Comparison of ENCODE assay signal across 31 cellular contexts in genomic region chr10:68925489-68925888, GRCh38.
"Had no signal": no experiment of that assay in that cellular context is flagged by ENCODE, and none has a peak within 500 bp of the region (broad histone marks: within the 10 kb centered on the region; RNA-seq: fewer than 3 reads in every experiment).

No MANE protein-coding gene starts in this region.

- H3K9me3 ChIP-seq: heart left ventricle had no signal

- H3K4me3 ChIP-seq: coronary artery, dorsolateral prefrontal cortex, heart left ventricle had no signal

- ATAC-seq: activated CD4-positive, alpha-beta T cell treated with anti-CD3 and anti-CD28 coated beads for 36 hours; activated T-cell treated with anti-CD3 and anti-CD28 coated beads, Interleukin-2, amount 50 U/mL, for 72 hours; activated T-helper 17 cell treated with anti-CD3 and anti-CD28 coated beads, Interleukin-2, amount 50 U/mL, for 72 hours; esophagus mucosa; heart left ventricle; T-cell had no signal

- H3K27me3 Mint-ChIP-seq: activated CD4-positive, alpha-beta memory T cell treated with anti-CD3 and anti-CD28 coated beads for 36 hours; activated CD4-positive, alpha-beta T cell treated with anti-CD3 and anti-CD28 coated beads for 36 hours; activated CD4-positive, alpha-beta T cell treated with anti-CD3 and anti-CD28 coated beads, Interleukin-2, amount 10 ng/mL, durations not matched to agents 24 days and 14 days; activated naive CD8-positive, alpha-beta T cell; activated T-helper 17 cell treated with anti-CD3 and anti-CD28 coated beads, Interleukin-2, amount 50 U/mL, for 72 hours; central memory CD8-positive, alpha-beta T cell; dendritic cell treated with granulocyte-macrophage colony-stimulating factor and Interleukin-4, amounts not matched to agents 40 ng/mL and 50 ng/mL, for 4 days; T-cell had no signal

- H3K9me3 Mint-ChIP-seq: activated CD4-positive, alpha-beta memory T cell treated with anti-CD3 and anti-CD28 coated beads for 36 hours; activated CD4-positive, alpha-beta T cell treated with anti-CD3 and anti-CD28 coated beads, Interleukin-2, amount 10 ng/mL, durations not matched to agents 24 days and 14 days; activated T-cell treated with anti-CD3 and anti-CD28 coated beads, Interleukin-2, amount 50 U/mL, for 72 hours; activated T-helper 17 cell treated with anti-CD3 and anti-CD28 coated beads, Interleukin-2, amount 50 U/mL, for 72 hours; central memory CD8-positive, alpha-beta T cell; dendritic cell treated with granulocyte-macrophage colony-stimulating factor and Interleukin-4, amounts not matched to agents 40 ng/mL and 50 ng/mL, for 4 days; endodermal cell; T-cell; T-helper 1 cell treated with Interleukin-12 subunit alpha and Interleukin-12 subunit beta and Interleukin-4 antibody, amounts not matched to agents 30 μg/mL and 1 μg/mL, for 36 hours; T-helper 2 cell treated with Interferon-gamma antibody and Interleukin-4, amounts not matched to agents 5 μg/mL and 100 μg/mL, for 36 hours had no signal

- DNase-seq: activated CD4-positive, alpha-beta memory T cell treated with anti-CD3 and anti-CD28 coated beads for 36 hours; activated CD4-positive, alpha-beta T cell treated with anti-CD3 and anti-CD28 coated beads for 36 hours; activated CD4-positive, alpha-beta T cell treated with anti-CD3 and anti-CD28 coated beads, Interleukin-2, amount 10 ng/mL, durations not matched to agents 24 days and 14 days; activated CD4-positive, CD25-positive, alpha-beta regulatory T cell; activated CD4-positive, CD25-positive, alpha-beta regulatory T cell treated with anti-CD3 and anti-CD28 coated beads, Interleukin-2, amount 50 U/mL, for 72 hours; activated CD8-positive, alpha-beta memory T cell treated with anti-CD3 and anti-CD28 coated beads for 24 hours; activated effector memory CD4-positive, alpha-beta T cell treated with Interleukin-2 at 50 U/mL for 16 hours; activated gamma-delta T cell treated with Interleukin-2 at 50 U/mL for 16 hours; activated naive CD4-positive, alpha-beta T cell treated with anti-CD3 and anti-CD28 coated beads, Interleukin-2, amount 50 U/mL, for 16 hours; activated naive CD4-positive, alpha-beta T cell treated with Interleukin-2 at 50 U/mL for 16 hours; activated T-cell treated with anti-CD3 and anti-CD28 coated beads, Interleukin-2, amount 50 U/mL, for 72 hours; amniotic stem cell; anterior cingulate cortex; brain microvascular endothelial cell; dorsolateral prefrontal cortex; effector memory CD4-positive, alpha-beta T cell; endodermal cell; foreskin fibroblast; heart left ventricle; SW 1271; T-cell; T1000; WERI-Rb-1 had no signal

- H3K4me1 Mint-ChIP-seq: endodermal cell had no signal

- H3K27me3 ChIP-seq: brain microvascular endothelial cell, dorsolateral prefrontal cortex, heart left ventricle had no signal

- H3K4me3 Mint-ChIP-seq: activated CD4-positive, alpha-beta memory T cell treated with anti-CD3 and anti-CD28 coated beads for 36 hours; activated CD4-positive, alpha-beta T cell treated with anti-CD3 and anti-CD28 coated beads for 36 hours; activated CD4-positive, alpha-beta T cell treated with anti-CD3 and anti-CD28 coated beads, Interleukin-2, amount 10 ng/mL, durations not matched to agents 24 days and 14 days; activated naive CD8-positive, alpha-beta T cell; activated T-cell treated with anti-CD3 and anti-CD28 coated beads, Interleukin-2, amount 50 U/mL, for 72 hours; activated T-helper 17 cell treated with anti-CD3 and anti-CD28 coated beads, Interleukin-2, amount 50 U/mL, for 72 hours; central memory CD8-positive, alpha-beta T cell; dendritic cell treated with granulocyte-macrophage colony-stimulating factor and Interleukin-4, amounts not matched to agents 40 ng/mL and 50 ng/mL, for 4 days; endodermal cell; T-cell; T-helper 1 cell treated with Interleukin-12 subunit alpha and Interleukin-12 subunit beta and Interleukin-4 antibody, amounts not matched to agents 30 μg/mL and 1 μg/mL, for 36 hours; T-helper 2 cell treated with Interferon-gamma antibody and Interleukin-4, amounts not matched to agents 5 μg/mL and 100 μg/mL, for 36 hours had no signal

- H3K27ac ChIP-seq: brain microvascular endothelial cell, coronary artery, heart left ventricle, WERI-Rb-1 had no signal

- H3K27ac Mint-ChIP-seq: activated CD4-positive, alpha-beta memory T cell treated with anti-CD3 and anti-CD28 coated beads for 36 hours; activated CD4-positive, alpha-beta T cell treated with anti-CD3 and anti-CD28 coated beads for 36 hours; activated CD4-positive, alpha-beta T cell treated with anti-CD3 and anti-CD28 coated beads, Interleukin-2, amount 10 ng/mL, durations not matched to agents 24 days and 14 days; endodermal cell; T-cell; T-helper 1 cell treated with Interleukin-12 subunit alpha and Interleukin-12 subunit beta and Interleukin-4 antibody, amounts not matched to agents 30 μg/mL and 1 μg/mL, for 36 hours; T-helper 2 cell treated with Interferon-gamma antibody and Interleukin-4, amounts not matched to agents 5 μg/mL and 100 μg/mL, for 36 hours had no signal
